ENCODE assay signal across 2 cellular contexts in the genomic region with DNA sequence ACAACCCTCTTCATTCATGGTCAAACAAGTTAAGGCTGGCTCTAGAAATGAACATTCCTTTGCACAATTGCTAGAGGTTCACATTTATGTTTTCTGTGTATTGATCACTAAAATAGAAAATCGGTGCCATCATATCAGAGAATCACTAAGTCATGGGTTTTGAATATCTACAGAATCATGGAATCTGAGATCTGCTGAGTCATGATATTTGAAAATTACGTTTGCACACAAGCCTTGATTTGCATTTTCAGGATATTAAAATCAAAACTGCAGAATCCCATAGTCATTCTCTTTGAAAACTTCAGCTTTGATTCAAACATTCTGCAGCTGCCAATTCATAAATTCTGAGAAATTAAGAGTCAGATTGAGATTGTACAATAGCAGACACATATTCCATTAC.
TF ChIP-seq lines count a peak whose summit lies in the region.

No MANE protein-coding gene starts in this region.

TF ChIP-seq in HepG2, 621 proteins besides CTCF, POLR2A, EP300 and RAD21:
- TF ChIP-seq NFE2L2 (IDR thresholded peaks at IDR 0.05; ENCODE audit: low read length), result peak; percentile 77
- peak; percentile 98 for TF ChIP-seq MAFF (IDR thresholded peaks at IDR 0.05; ENCODE audit: low read depth, low read length)
- peak; percentile 96 to 98 for TF ChIP-seq MAFK (conservative IDR thresholded peaks at IDR 0.05 in 1 of 2, IDR thresholded peaks at IDR 0.05 in 1 of 2; ENCODE audit: low read length in 2 of 2)
- no peak for TF ChIP-seq ZFX (CRISPR knock-in tag; IDR thresholded peaks at IDR 0.05; ENCODE audit: low read depth)

TF ChIP-seq in K562, 482 proteins besides CTCF, POLR2A, EP300 and RAD21 (continues in another document):
- TF ChIP-seq ZNF316 (IDR thresholded peaks at IDR 0.05), result peak; percentile 89
- no peak for TF ChIP-seq POLR2AphosphoS5 (IDR thresholded peaks at IDR 0.05; ENCODE audit: control insufficient read depth, insufficient read depth, low read depth, low read length)
- TF ChIP-seq TCF7 (IDR thresholded peaks at IDR 0.05; ENCODE audit: borderline replicate concordance), result no peak
- TF ChIP-seq, protein P1, sequence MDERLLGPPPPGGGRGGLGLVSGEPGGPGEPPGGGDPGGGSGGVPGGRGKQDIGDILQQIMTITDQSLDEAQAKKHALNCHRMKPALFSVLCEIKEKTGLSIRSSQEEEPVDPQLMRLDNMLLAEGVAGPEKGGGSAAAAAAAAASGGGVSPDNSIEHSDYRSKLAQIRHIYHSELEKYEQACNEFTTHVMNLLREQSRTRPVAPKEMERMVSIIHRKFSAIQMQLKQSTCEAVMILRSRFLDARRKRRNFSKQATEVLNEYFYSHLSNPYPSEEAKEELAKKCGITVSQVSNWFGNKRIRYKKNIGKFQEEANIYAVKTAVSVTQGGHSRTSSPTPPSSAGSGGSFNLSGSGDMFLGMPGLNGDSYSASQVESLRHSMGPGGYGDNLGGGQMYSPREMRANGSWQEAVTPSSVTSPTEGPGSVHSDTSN (CRISPR knock-in tag; IDR thresholded peaks at IDR 0.05; ENCODE audit: low read depth), result no peak
- TF ChIP-seq, protein P1 (tag; conservative IDR thresholded peaks at IDR 0.05; ENCODE audit: low read depth), result no peak
- no peak for TF ChIP-seq XRCC4 (IDR thresholded peaks at IDR 0.05; ENCODE audit: extremely low read depth, insufficient read depth, insufficient read length)
- TF ChIP-seq FOXJ2 (tag; IDR thresholded peaks at IDR 0.05), result no peak
- TF ChIP-seq, protein P2, sequence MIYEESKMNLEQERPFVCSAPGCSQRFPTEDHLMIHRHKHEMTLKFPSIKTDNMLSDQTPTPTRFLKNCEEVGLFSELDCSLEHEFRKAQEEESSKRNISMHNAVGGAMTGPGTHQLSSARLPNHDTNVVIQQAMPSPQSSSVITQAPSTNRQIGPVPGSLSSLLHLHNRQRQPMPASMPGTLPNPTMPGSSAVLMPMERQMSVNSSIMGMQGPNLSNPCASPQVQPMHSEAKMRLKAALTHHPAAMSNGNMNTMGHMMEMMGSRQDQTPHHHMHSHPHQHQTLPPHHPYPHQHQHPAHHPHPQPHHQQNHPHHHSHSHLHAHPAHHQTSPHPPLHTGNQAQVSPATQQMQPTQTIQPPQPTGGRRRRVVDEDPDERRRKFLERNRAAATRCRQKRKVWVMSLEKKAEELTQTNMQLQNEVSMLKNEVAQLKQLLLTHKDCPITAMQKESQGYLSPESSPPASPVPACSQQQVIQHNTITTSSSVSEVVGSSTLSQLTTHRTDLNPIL (CRISPR knock-in tag; IDR thresholded peaks at IDR 0.05), result no peak
- no peak for TF ChIP-seq DMBX1 (CRISPR knock-in tag; IDR thresholded peaks at IDR 0.05; ENCODE audit: borderline replicate concordance)
- TF ChIP-seq, protein P3, sequence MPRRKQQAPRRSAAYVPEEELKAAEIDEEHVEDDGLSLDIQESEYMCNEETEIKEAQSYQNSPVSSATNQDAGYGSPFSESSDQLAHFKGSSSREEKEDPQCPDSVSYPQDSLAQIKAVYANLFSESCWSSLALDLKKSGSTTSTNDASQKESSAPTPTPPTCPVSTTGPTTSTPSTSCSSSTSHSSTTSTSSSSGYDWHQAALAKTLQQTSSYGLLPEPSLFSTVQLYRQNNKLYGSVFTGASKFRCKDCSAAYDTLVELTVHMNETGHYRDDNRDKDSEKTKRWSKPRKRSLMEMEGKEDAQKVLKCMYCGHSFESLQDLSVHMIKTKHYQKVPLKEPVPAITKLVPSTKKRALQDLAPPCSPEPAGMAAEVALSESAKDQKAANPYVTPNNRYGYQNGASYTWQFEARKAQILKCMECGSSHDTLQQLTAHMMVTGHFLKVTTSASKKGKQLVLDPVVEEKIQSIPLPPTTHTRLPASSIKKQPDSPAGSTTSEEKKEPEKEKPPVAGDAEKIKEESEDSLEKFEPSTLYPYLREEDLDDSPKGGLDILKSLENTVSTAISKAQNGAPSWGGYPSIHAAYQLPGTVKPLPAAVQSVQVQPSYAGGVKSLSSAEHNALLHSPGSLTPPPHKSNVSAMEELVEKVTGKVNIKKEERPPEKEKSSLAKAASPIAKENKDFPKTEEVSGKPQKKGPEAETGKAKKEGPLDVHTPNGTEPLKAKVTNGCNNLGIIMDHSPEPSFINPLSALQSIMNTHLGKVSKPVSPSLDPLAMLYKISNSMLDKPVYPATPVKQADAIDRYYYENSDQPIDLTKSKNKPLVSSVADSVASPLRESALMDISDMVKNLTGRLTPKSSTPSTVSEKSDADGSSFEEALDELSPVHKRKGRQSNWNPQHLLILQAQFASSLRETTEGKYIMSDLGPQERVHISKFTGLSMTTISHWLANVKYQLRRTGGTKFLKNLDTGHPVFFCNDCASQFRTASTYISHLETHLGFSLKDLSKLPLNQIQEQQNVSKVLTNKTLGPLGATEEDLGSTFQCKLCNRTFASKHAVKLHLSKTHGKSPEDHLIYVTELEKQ (CRISPR knock-in tag; IDR thresholded peaks at IDR 0.05), result no peak
- no peak for TF ChIP-seq SREBF1 (IDR thresholded peaks at IDR 0.05; ENCODE audit: borderline replicate concordance, low read depth, low read length)
- TF ChIP-seq EGR1 (conservative IDR thresholded peaks at IDR 0.05), result no peak
- no peak for TF ChIP-seq HCFC1 (IDR thresholded peaks at IDR 0.05; ENCODE audit: low read depth, low read length)
- no peak for TF ChIP-seq LCOR (CRISPR knock-in tag; IDR thresholded peaks at IDR 0.05)
- TF ChIP-seq CHCHD3 (CRISPR knock-in tag; IDR thresholded peaks at IDR 0.05), result no peak
- TF ChIP-seq ZBTB8A (IDR thresholded peaks at IDR 0.05; ENCODE audit: partially characterized antibody), result no peak
- TF ChIP-seq ZNF707 (CRISPR knock-in tag; conservative IDR thresholded peaks at IDR 0.05), result no peak
- TF ChIP-seq, protein P4, sequence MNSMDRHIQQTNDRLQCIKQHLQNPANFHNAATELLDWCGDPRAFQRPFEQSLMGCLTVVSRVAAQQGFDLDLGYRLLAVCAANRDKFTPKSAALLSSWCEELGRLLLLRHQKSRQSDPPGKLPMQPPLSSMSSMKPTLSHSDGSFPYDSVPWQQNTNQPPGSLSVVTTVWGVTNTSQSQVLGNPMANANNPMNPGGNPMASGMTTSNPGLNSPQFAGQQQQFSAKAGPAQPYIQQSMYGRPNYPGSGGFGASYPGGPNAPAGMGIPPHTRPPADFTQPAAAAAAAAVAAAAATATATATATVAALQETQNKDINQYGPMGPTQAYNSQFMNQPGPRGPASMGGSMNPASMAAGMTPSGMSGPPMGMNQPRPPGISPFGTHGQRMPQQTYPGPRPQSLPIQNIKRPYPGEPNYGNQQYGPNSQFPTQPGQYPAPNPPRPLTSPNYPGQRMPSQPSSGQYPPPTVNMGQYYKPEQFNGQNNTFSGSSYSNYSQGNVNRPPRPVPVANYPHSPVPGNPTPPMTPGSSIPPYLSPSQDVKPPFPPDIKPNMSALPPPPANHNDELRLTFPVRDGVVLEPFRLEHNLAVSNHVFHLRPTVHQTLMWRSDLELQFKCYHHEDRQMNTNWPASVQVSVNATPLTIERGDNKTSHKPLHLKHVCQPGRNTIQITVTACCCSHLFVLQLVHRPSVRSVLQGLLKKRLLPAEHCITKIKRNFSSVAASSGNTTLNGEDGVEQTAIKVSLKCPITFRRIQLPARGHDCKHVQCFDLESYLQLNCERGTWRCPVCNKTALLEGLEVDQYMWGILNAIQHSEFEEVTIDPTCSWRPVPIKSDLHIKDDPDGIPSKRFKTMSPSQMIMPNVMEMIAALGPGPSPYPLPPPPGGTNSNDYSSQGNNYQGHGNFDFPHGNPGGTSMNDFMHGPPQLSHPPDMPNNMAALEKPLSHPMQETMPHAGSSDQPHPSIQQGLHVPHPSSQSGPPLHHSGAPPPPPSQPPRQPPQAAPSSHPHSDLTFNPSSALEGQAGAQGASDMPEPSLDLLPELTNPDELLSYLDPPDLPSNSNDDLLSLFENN (IDR thresholded peaks at IDR 0.05; ENCODE audit: low read depth in 2 of 2, low read length in 2 of 2), result no peak
- peak; percentile 92 for TF ChIP-seq MAFF (IDR thresholded peaks at IDR 0.05; ENCODE audit: low read length)
- TF ChIP-seq TRIM28 (IDR thresholded peaks at IDR 0.05), result no peak
- peak; percentile 94 for TF ChIP-seq MAFK (IDR thresholded peaks at IDR 0.05; ENCODE audit: low read length)
- TF ChIP-seq ZNF76 (CRISPR knock-in tag; IDR thresholded peaks at IDR 0.05; ENCODE audit: borderline replicate concordance), result no peak
- no peak for TF ChIP-seq HNRNPL (IDR thresholded peaks at IDR 0.05; ENCODE audit: low read depth, low read length)
- no peak for TF ChIP-seq KAT2B (IDR thresholded peaks at IDR 0.05; ENCODE audit: low read depth, low read length)
- TF ChIP-seq JUN (IDR thresholded peaks at IDR 0.05; ENCODE audit: borderline replicate concordance, low read depth, low read length), result no peak
- no peak for TF ChIP-seq JUN (CRISPR knock-in tag; IDR thresholded peaks at IDR 0.05; ENCODE audit: borderline replicate concordance)
- TF ChIP-seq FOS (IDR thresholded peaks at IDR 0.05; ENCODE audit: extremely low read depth, insufficient read length), result no peak
- no peak for TF ChIP-seq TEAD4 (IDR thresholded peaks at IDR 0.05; ENCODE audit: low read length)
- no peak for TF ChIP-seq TEAD4 (CRISPR knock-in tag; IDR thresholded peaks at IDR 0.05; ENCODE audit: borderline replicate concordance)
- no peak for TF ChIP-seq ZNF583 (CRISPR knock-in tag; IDR thresholded peaks at IDR 0.05)
- TF ChIP-seq BRD9 (IDR thresholded peaks at IDR 0.05; ENCODE audit: low read depth, partially characterized antibody), result no peak
- no peak for TF ChIP-seq SMAD3 (CRISPR knock-in tag; conservative IDR thresholded peaks at IDR 0.05)
- no peak for TF ChIP-seq TBL1XR1 (IDR thresholded peaks at IDR 0.05; ENCODE audit: low read length in 2 of 2)
- TF ChIP-seq BACH1 (tag; IDR thresholded peaks at IDR 0.05), result no peak
- no peak for TF ChIP-seq ZC3H11A (IDR thresholded peaks at IDR 0.05; ENCODE audit: low read depth, low read length)
- TF ChIP-seq PML (IDR thresholded peaks at IDR 0.05; ENCODE audit: low read length), result no peak
- TF ChIP-seq DIDO1 (tag; IDR thresholded peaks at IDR 0.05; ENCODE audit: low read depth), result no peak
- TF ChIP-seq ZNF766 (CRISPR knock-in tag; conservative IDR thresholded peaks at IDR 0.05), result no peak
- no peak for TF ChIP-seq CSDE1 (IDR thresholded peaks at IDR 0.05)
- TF ChIP-seq, protein P5, sequence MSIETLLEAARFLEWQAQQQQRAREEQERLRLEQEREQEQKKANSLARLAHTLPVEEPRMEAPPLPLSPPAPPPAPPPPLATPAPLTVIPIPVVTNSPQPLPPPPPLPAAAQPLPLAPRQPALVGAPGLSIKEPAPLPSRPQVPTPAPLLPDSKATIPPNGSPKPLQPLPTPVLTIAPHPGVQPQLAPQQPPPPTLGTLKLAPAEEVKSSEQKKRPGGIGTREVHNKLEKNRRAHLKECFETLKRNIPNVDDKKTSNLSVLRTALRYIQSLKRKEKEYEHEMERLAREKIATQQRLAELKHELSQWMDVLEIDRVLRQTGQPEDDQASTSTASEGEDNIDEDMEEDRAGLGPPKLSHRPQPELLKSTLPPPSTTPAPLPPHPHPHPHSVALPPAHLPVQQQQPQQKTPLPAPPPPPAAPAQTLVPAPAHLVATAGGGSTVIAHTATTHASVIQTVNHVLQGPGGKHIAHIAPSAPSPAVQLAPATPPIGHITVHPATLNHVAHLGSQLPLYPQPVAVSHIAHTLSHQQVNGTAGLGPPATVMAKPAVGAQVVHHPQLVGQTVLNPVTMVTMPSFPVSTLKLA (conservative IDR thresholded peaks at IDR 0.05), result no peak
- TF ChIP-seq C11orf30 (IDR thresholded peaks at IDR 0.05; ENCODE audit: low read depth), result peak; percentile 67; the same call in 1 of the 2 replicates
- TF ChIP-seq, protein P6, sequence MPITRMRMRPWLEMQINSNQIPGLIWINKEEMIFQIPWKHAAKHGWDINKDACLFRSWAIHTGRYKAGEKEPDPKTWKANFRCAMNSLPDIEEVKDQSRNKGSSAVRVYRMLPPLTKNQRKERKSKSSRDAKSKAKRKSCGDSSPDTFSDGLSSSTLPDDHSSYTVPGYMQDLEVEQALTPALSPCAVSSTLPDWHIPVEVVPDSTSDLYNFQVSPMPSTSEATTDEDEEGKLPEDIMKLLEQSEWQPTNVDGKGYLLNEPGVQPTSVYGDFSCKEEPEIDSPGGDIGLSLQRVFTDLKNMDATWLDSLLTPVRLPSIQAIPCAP (CRISPR knock-in tag; IDR thresholded peaks at IDR 0.05; ENCODE audit: borderline replicate concordance), result no peak
- no peak for TF ChIP-seq SOX6 (IDR thresholded peaks at IDR 0.05)
- no peak for TF ChIP-seq ZC3H8 (IDR thresholded peaks at IDR 0.05)
- TF ChIP-seq, protein P7, sequence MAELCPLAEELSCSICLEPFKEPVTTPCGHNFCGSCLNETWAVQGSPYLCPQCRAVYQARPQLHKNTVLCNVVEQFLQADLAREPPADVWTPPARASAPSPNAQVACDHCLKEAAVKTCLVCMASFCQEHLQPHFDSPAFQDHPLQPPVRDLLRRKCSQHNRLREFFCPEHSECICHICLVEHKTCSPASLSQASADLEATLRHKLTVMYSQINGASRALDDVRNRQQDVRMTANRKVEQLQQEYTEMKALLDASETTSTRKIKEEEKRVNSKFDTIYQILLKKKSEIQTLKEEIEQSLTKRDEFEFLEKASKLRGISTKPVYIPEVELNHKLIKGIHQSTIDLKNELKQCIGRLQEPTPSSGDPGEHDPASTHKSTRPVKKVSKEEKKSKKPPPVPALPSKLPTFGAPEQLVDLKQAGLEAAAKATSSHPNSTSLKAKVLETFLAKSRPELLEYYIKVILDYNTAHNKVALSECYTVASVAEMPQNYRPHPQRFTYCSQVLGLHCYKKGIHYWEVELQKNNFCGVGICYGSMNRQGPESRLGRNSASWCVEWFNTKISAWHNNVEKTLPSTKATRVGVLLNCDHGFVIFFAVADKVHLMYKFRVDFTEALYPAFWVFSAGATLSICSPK (IDR thresholded peaks at IDR 0.05; ENCODE audit: borderline replicate concordance), result no peak
- TF ChIP-seq MYBL2 (IDR thresholded peaks at IDR 0.05; ENCODE audit: low read depth), result no peak
- no peak for TF ChIP-seq MYBL2 (CRISPR knock-in tag; IDR thresholded peaks at IDR 0.05; ENCODE audit: borderline replicate concordance)
- TF ChIP-seq YY1 (IDR thresholded peaks at IDR 0.05; ENCODE audit: borderline replicate concordance in 1 of 3, control insufficient read depth in 1 of 3, extremely low read depth in 1 of 3, insufficient read depth in 3 of 3, insufficient read length in 1 of 3, insufficient replicate concordance in 2 of 3, low read depth in 1 of 3, low read length in 2 of 3), result no peak
- peak; percentile 36; the same call in 1 of the 2 replicates for TF ChIP-seq NFE2 (IDR thresholded peaks at IDR 0.05; ENCODE audit: low read depth)
- TF ChIP-seq, protein P8, sequence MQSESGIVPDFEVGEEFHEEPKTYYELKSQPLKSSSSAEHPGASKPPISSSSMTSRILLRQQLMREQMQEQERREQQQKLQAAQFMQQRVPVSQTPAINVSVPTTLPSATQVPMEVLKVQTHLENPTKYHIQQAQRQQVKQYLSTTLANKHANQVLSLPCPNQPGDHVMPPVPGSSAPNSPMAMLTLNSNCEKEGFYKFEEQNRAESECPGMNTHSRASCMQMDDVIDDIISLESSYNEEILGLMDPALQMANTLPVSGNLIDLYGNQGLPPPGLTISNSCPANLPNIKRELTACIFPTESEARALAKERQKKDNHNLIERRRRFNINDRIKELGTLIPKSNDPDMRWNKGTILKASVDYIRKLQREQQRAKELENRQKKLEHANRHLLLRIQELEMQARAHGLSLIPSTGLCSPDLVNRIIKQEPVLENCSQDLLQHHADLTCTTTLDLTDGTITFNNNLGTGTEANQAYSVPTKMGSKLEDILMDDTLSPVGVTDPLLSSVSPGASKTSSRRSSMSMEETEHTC (IDR thresholded peaks at IDR 0.05), result no peak
